ENCODE assay signal across 7 cellular contexts in the genomic region with DNA sequence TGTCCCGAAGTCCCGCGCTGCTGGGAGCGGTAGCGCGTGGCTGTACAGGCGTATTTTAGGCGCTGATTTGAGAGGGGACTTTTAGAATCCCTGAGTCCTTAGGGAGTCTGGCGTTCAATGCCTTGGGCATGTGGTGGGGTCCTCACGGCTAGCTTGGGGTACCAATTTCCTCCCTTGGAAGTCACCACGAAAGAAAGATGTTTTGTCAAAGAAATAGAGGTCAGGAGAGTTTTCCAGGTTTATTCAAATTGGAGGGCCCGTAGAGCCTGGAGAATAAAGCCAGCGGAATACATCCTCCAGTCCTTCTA.
DNase-seq lines count a peak whose midpoint lies in the region; TF ChIP-seq lines count a peak whose summit lies in the region.

No MANE protein-coding gene starts in this region.

- no peak overlapping the region for H3K4ac ChIP-seq in H9 (ENCODE audit: low read depth, low read length)

- H2BK12ac ChIP-seq in H9 (ENCODE audit: insufficient read length, low read depth, low read length) = no peak overlapping the region

- H4K5ac ChIP-seq in H9 (ENCODE audit: insufficient read length, low read depth, low read length) = no peak overlapping the region

- no peak overlapping the region for H4K8ac ChIP-seq in H9 (replicated peaks; ENCODE audit: insufficient read length, low read depth, low read length)

- H3K56ac ChIP-seq in H9 (ENCODE audit: insufficient read length, low read depth, low read length) = no peak overlapping the region

- H3K36me3 Mint-ChIP-seq in H9 (ENCODE audit: insufficient read depth in 1 of 3, low read depth in 3 of 3) = peaks cover 0 to 2% (median 1%) of the 10 kb centered on the region in 3 experiments; a peak in 3 of 7 replicates

- no peak overlapping the region for H4K91ac ChIP-seq in H9 (ENCODE audit: insufficient read length, low read depth, low read length)

- H3K27me3 Mint-ChIP-seq in H9 (ENCODE audit: low read depth) = no peaks in the 10 kb centered on the region

- no peak for DNase-seq in H9
- no peak for DNase-seq in SJSA1 (ENCODE audit: low read depth in 1 of 2, low spot score in 2 of 2)
- DNase-seq in fibroblast of the aortic adventitia (ENCODE audit: low read depth) = peak; percentile 31
- DNase-seq in effector CD8-positive, alpha-beta T cell (lab: John Stamatoyannopoulos, UW) = no peak
- DNase-seq in iPS-NIHi11 (ENCODE audit: low spot score) = no peak
- DNase-seq in NOMO-1 (lab: John Stamatoyannopoulos, UW; ENCODE audit: unreplicated experiment in 2 of 2) = no peak

- peaks cover 6% of the 10 kb centered on the region for H3K36me3 ChIP-seq in SJSA1
- H3K36me3 ChIP-seq in skeletal muscle satellite cell (ENCODE audit: insufficient read depth, low read length) = no peaks in the 10 kb centered on the region

- H3K27ac Mint-ChIP-seq in H9 = peak overlapping the region in 1 of 3 experiments; percentile 96; a peak in 2 of 7 replicates

- H3K18ac ChIP-seq in H9 (ENCODE audit: insufficient read length, low read depth, low read length) = no peak overlapping the region

- H2BK20ac ChIP-seq in H9 (ENCODE audit: low read depth, low read length, poor library complexity, severe bottlenecking) = no peak overlapping the region

- peak overlapping the region; percentile 88; the same call in 1 of the 2 replicates for H3K14ac ChIP-seq in H9 (ENCODE audit: insufficient read depth, low read length)

- WGBS in H9 (ENCODE audit: extremely low coverage, insufficient read length, low lambda C conversion rate) = no CpG with 5 or more reads among the region's 13 CpGs

- H3K23ac ChIP-seq in H9 (ENCODE audit: insufficient read length, low read depth, low read length) = no peak overlapping the region

- no peak overlapping the region for H2BK15ac ChIP-seq in H9 (ENCODE audit: low read depth, low read length)

- H4K20me1 ChIP-seq in H9 (ENCODE audit: control insufficient read depth, insufficient read depth, insufficient read length) = no peaks in the 10 kb centered on the region

- H3K4me1 Mint-ChIP-seq in H9 = peaks cover 12 to 14% of the 10 kb centered on the region in 2 experiments

- peak overlapping the region; percentile 71 for H2AFZ ChIP-seq in H9 (ENCODE audit: low read length)

- peaks cover 0 to 2% of the 10 kb centered on the region in 2 experiments; a peak in 1 of 5 replicates for H3K9me3 Mint-ChIP-seq in H9

- H3K27me3 ChIP-seq in H9 (ENCODE audit: insufficient read depth, low read length) (no peaks in the 10 kb centered on the region), SJSA1 (replicated peaks) (no peaks in the 10 kb centered on the region), skeletal muscle satellite cell (ENCODE audit: control insufficient read depth, insufficient read depth, low read length) (no peaks in the 10 kb centered on the region)

- H3K79me1 ChIP-seq in H9 (ENCODE audit: insufficient read depth, low read depth, low read length, poor library complexity, severe bottlenecking) = no peaks in the 10 kb centered on the region

- H3K9me3 ChIP-seq in H9 (ENCODE audit: control insufficient read depth, low read depth, low read length) (no peaks in the 10 kb centered on the region), SJSA1 (replicated peaks) (no peaks in the 10 kb centered on the region), skeletal muscle satellite cell (replicated peaks; ENCODE audit: low read length) (no peaks in the 10 kb centered on the region)

- peak overlapping the region; percentile 86 for H3K4me2 ChIP-seq in H9 (ENCODE audit: insufficient read depth, insufficient read length, low read length)
- peak overlapping the region; percentile 87 for H3K4me2 ChIP-seq in skeletal muscle satellite cell (ENCODE audit: low read length)

- H3T11ph ChIP-seq in H9 (ENCODE audit: low read length) = no peak overlapping the region

- H2BK5ac ChIP-seq in H9 (ENCODE audit: insufficient read length, low read length) = no peak overlapping the region

- no peaks in the 10 kb centered on the region for H3K23me2 ChIP-seq in H9 (ENCODE audit: insufficient read length, low read depth, low read length, poor library complexity, severe bottlenecking)

- peak overlapping the region; percentile 74 for H3K4me3 ChIP-seq in SJSA1
- peak overlapping the region; percentile 90 for H3K4me3 ChIP-seq in fibroblast of the aortic adventitia (ENCODE audit: low read depth, low read length)
- H3K4me3 ChIP-seq in skeletal muscle satellite cell (ENCODE audit: low read length) = peak overlapping the region; percentile 82

- peak overlapping the region; percentile 87 to 94 for H3K4me3 Mint-ChIP-seq in H9

- H3K27ac ChIP-seq in H9 (ENCODE audit: insufficient read length, low read depth, low read length) (no peak overlapping the region), SJSA1 (peak overlapping the region; percentile 86)

- H2BK120ac ChIP-seq in H9 (ENCODE audit: low read depth, low read length, poor library complexity, severe bottlenecking) = no peak overlapping the region

- no peak overlapping the region for H2AK5ac ChIP-seq in H9 (ENCODE audit: insufficient read length, low read length)

- TF ChIP-seq CTCF in H9 (conservative IDR thresholded peaks at IDR 0.05) (no peak), fibroblast of the aortic adventitia (IDR thresholded peaks at IDR 0.05; ENCODE audit: insufficient read depth, low read length) (no peak)

- no peaks in the 10 kb centered on the region for H3K4me1 ChIP-seq in H9 (ENCODE audit: insufficient read depth, low read length)
- H3K4me1 ChIP-seq in SJSA1 (replicated peaks) = peaks cover 16% of the 10 kb centered on the region; the same call in 1 of the 2 replicates
- peaks cover 8% of the 10 kb centered on the region for H3K4me1 ChIP-seq in skeletal muscle satellite cell (ENCODE audit: control insufficient read depth, insufficient read depth, low read length)

- peak overlapping the region; percentile 91 for H3K9ac ChIP-seq in H9 (ENCODE audit: extremely low read depth, insufficient read length, low read length)
- H3K9ac ChIP-seq in skeletal muscle satellite cell (ENCODE audit: low read depth, low read length) = peak overlapping the region; percentile 92

- H3K79me2 ChIP-seq in H9 (ENCODE audit: insufficient read depth, low read length) = no peaks in the 10 kb centered on the region
